28 cellular contexts compared by ENCODE assay signal in the genomic region with DNA sequence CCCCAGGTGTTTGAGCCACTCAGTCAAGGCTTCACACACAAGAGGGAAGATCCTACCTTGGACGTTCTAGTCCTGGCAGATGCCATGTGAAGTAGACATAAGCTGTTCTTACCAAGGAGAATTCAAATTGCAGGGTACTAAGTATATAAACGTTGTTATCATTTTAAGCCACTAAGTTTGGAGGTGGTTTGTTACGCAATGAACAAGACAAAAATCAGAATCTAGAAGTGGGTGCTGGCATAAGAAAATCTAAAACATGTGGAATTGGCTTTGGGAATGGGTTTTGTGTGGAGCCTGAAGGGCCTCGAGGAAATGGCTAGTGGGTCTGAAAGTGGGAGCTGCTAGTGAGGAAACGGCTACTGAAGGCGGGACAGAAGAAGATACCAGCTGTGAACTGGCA.
"Had no signal": no experiment of that assay in that cellular context is flagged by ENCODE, and none has a peak within 500 bp of the region (broad histone marks: within the 10 kb centered on the region; RNA-seq: fewer than 3 reads in every experiment).

No MANE protein-coding gene starts in this region.

- H3K36me3 ChIP-seq: brain microvascular endothelial cell, SJCRH30 had no signal

- H3K4me3 ChIP-seq: SJCRH30 had no signal

- H3K9ac ChIP-seq: SK-N-SH had no signal

- ATAC-seq: activated CD8-positive, alpha-beta memory T cell treated with anti-CD3 and anti-CD28 coated beads, Interleukin-2, amount 10 ng/mL, durations not matched to agents 7 days and 5 days; activated naive CD4-positive, alpha-beta T cell treated with anti-CD3 and anti-CD28 coated beads, Interleukin-2, amount 50 U/mL, for 72 hours; activated naive CD8-positive, alpha-beta T cell treated with anti-CD3 and anti-CD28 coated beads, Interleukin-2, amount 50 U/mL, for 24 hours; Panc1 had no signal

- H3K27me3 ChIP-seq: brain microvascular endothelial cell, SJCRH30 had no signal

- H3K4me2 ChIP-seq: SK-N-SH had no signal

- H3K27ac ChIP-seq: brain microvascular endothelial cell, SJCRH30, VCaP had no signal

- H3K9me3 ChIP-seq: SJCRH30 had no signal

- DNase-seq: activated CD4-positive, alpha-beta T cell treated with anti-CD3 and anti-CD28 coated beads for 48 hours; activated CD4-positive, alpha-beta T cell treated with anti-CD3 and anti-CD28 coated beads, Interleukin-2, amount 50 U/mL, for 48 hours; activated CD8-positive, alpha-beta memory T cell treated with anti-CD3 and anti-CD28 coated beads, Interleukin-2, amount 10 ng/mL, durations not matched to agents 7 days and 5 days; activated effector memory CD4-positive, alpha-beta T cell treated with Interleukin-2 at 50 U/mL for 16 hours; activated naive CD4-positive, alpha-beta T cell treated with Interleukin-2 at 50 U/mL for 16 hours; activated naive CD8-positive, alpha-beta T cell treated with anti-CD3 and anti-CD28 coated beads, Interleukin-2, amount 50 U/mL, for 24 hours; activated T-cell treated with anti-CD3 and anti-CD28 coated beads, Interleukin-2, amount 50 U/mL, for 24 hours; amygdala; brain microvascular endothelial cell; central memory CD4-positive, alpha-beta T cell; Karpas-422; MM.1S; NCI-H1105; NCI-H1436; NCI-H1694 treated with DMSO at 0.1 percent for 48 hours; NCI-H2029 treated with DMSO at 0.1 percent for 48 hours; NCI-H510A treated with DMSO at 0.1 percent for 48 hours; NCI-H69; NK-92 treated with Interleukin-12 subunit alpha and Interleukin-12 subunit beta, amount 100 ng/mL, for 24 hours; OCI-M1; Right ventricle myocardium superior; RPMI8226; SJCRH30; SK-N-SH; T-helper 1 cell had no signal
